ENCODE assay signal across 8 cellular contexts in the genomic region with DNA sequence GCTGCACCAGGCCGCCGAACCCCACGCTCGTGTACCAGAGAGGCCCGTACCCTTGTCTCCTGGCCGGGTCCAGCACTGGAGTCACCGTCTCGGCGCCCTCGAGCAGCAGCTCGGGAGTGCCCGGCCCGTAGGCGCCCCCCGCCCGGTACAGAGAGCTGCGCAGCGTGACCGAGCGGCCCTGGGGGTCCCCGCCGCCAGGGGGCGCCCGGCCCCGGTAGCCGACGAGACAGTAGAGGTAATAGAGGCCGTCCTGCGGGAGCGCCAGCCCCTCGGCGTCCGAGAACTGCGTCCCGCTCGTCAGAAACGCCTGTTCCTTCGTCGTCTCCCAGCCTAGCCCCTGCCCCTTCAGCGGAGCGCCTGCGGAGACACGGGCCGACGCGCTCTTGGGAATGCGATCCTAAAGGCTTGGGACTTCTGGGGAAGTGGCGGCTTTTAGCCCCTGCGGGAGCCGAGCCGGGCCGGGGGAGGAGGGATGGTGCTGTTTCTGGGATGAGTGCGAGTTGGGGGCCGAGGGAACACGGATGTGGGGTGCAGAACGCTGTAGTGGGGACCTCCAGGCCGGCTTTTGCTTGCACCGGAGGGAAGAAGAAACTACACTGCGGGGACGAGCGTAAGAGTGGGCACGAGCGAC. TPM values are rescaled to one million over a fixed set of nuclear protein-coding genes. Genes with fewer than 3 reads are reported as not detected.
A peak's percentile ranks its signal among the peaks of the same experiment; 100 is the strongest.
DNase-seq lines count a peak whose midpoint lies in the region; ATAC-seq and TF ChIP-seq lines count a peak whose summit lies in the region.

No MANE protein-coding gene starts in this region.

- no peaks in the 10 kb centered on the region for H3K27me3 ChIP-seq in MG63
- H3K27me3 ChIP-seq in transverse colon = peaks cover 7% of the 10 kb centered on the region

- H3K9me3 ChIP-seq in MG63 (no peaks in the 10 kb centered on the region), transverse colon (no peaks in the 10 kb centered on the region)

- peaks cover 6 to 33% (median 7%) of the 10 kb centered on the region in 4 donors for H3K4me1 ChIP-seq in transverse colon

- peak overlapping the region; percentile 79 to 91 (median 86) for H3K27ac ChIP-seq in transverse colon

- intact Hi-C loops in cardiac septum (cut with DNase I) = loop anchor here (2.0 to 5.0 kb wide), 2 partner anchors 18 to 34 kb away; a partner anchor contains a TSS
- intact Hi-C loops in transverse colon (cut with DNase I; ENCODE audit: low total_unique reads) = loop anchor here (5.0 kb wide), 1 partner anchor 34 kb away; a partner anchor contains a TSS

- peak; percentile 48 for TF ChIP-seq POLR2A in transverse colon (IDR thresholded peaks at IDR 0.05)

- no peaks in the 10 kb centered on the region for H3K9me3 Mint-ChIP-seq in activated naive CD8-positive, alpha-beta T cell treated with anti-CD3 and anti-CD28 coated beads for 36 hours

- TF ChIP-seq CTCF in transverse colon (IDR thresholded peaks at IDR 0.05) = peak; percentile 92 to 99 (median 97)

- H3K4me3 Mint-ChIP-seq in activated naive CD8-positive, alpha-beta T cell treated with anti-CD3 and anti-CD28 coated beads for 36 hours = peak overlapping the region; percentile 93

- 0% methylated on average over 48 of the region's 63 CpGs; no CpG with 5 or more reads in 1 of the 2 donors for WGBS in transverse colon (ENCODE audit: low coverage in 1 of 2), 2 donors

- H3K27me3 Mint-ChIP-seq in activated naive CD8-positive, alpha-beta T cell treated with anti-CD3 and anti-CD28 coated beads for 36 hours = no peaks in the 10 kb centered on the region

- peak overlapping the region; percentile 71 for H3K4me3 ChIP-seq in MG63
- peak overlapping the region; percentile 52 to 96 (median 75) for H3K4me3 ChIP-seq in transverse colon

- peaks cover 43% of the 10 kb centered on the region for H3K4me1 Mint-ChIP-seq in activated naive CD8-positive, alpha-beta T cell treated with anti-CD3 and anti-CD28 coated beads for 36 hours

- no peak for TF ChIP-seq EP300 in transverse colon (IDR thresholded peaks at IDR 0.05; ENCODE audit: low read depth)

- peak overlapping the region; percentile 92 for H3K27ac Mint-ChIP-seq in activated naive CD8-positive, alpha-beta T cell treated with anti-CD3 and anti-CD28 coated beads for 36 hours

- DNase-seq in DMS53 (lab: John Stamatoyannopoulos, UW) (peak; percentile 85), MG63 (peak; percentile 79), cardiac septum (ENCODE audit: low spot score) (peak; percentile 96), pons (ENCODE audit: low spot score) (peak; percentile 66), transverse colon (peak; percentile 88)
- peak; percentile 92 for DNase-seq in activated naive CD8-positive, alpha-beta T cell treated with anti-CD3 and anti-CD28 coated beads for 36 hours

- H3K36me3 ChIP-seq in MG63 (no peaks in the 10 kb centered on the region), transverse colon (no peaks in the 10 kb centered on the region)

- H3K36me3 Mint-ChIP-seq in activated naive CD8-positive, alpha-beta T cell treated with anti-CD3 and anti-CD28 coated beads for 36 hours = peaks cover 63% of the 10 kb centered on the region

- in situ Hi-C loops in transverse colon (cut with MboI; ENCODE audit: low pct_ligation_motif_present in 1 of 4, low pct_unique_long_range_greater_than_20kb in 1 of 4, low sequenced_read_pairs in 3 of 4) = no loop called here

- ATAC-seq in GM21737 (IDR thresholded peaks at IDR 0.05; ENCODE audit: unreplicated experiment) (peak; percentile 54), SK-N-SH treated with all-trans-retinoic acid at 6 μM for 48 hours (peak; percentile 99)

TF ChIP-seq in SK-N-SH treated with all-trans-retinoic acid at 6 μM for 48 hours, 23 proteins besides CTCF, POLR2A, EP300 and RAD21 (continues in another document):
- TF ChIP-seq ZNF565 (CRISPR knock-in tag; conservative IDR thresholded peaks at IDR 0.05; ENCODE audit: low read depth) (no peak), PPARA (CRISPR knock-in tag; IDR thresholded peaks at IDR 0.05; ENCODE audit: borderline replicate concordance) (no peak), ARNTL (CRISPR knock-in tag; IDR thresholded peaks at IDR 0.05; ENCODE audit: borderline replicate concordance, low read depth) (no peak), RARB (CRISPR knock-in tag; IDR thresholded peaks at IDR 0.05) (no peak), ZC3H10 (CRISPR knock-in tag; IDR thresholded peaks at IDR 0.05) (no peak), ZFP30 (CRISPR knock-in tag; IDR thresholded peaks at IDR 0.05) (no peak), ZNF8 (CRISPR knock-in tag; IDR thresholded peaks at IDR 0.05) (no peak), TCF4 (CRISPR knock-in tag; IDR thresholded peaks at IDR 0.05; ENCODE audit: borderline replicate concordance) (no peak), CSDC2 (CRISPR knock-in tag; IDR thresholded peaks at IDR 0.05) (no peak), OSR1 (CRISPR knock-in tag; IDR thresholded peaks at IDR 0.05) (no peak), SNAI2 (CRISPR knock-in tag; IDR thresholded peaks at IDR 0.05) (no peak), ZNF70 (CRISPR knock-in tag; IDR thresholded peaks at IDR 0.05) (no peak), ZFP3 (CRISPR knock-in tag; IDR thresholded peaks at IDR 0.05) (no peak), BACH2 (CRISPR knock-in tag; IDR thresholded peaks at IDR 0.05; ENCODE audit: borderline replicate concordance) (no peak), ESRRG (CRISPR knock-in tag; IDR thresholded peaks at IDR 0.05) (no peak)
- TF ChIP-seq, protein P1, sequence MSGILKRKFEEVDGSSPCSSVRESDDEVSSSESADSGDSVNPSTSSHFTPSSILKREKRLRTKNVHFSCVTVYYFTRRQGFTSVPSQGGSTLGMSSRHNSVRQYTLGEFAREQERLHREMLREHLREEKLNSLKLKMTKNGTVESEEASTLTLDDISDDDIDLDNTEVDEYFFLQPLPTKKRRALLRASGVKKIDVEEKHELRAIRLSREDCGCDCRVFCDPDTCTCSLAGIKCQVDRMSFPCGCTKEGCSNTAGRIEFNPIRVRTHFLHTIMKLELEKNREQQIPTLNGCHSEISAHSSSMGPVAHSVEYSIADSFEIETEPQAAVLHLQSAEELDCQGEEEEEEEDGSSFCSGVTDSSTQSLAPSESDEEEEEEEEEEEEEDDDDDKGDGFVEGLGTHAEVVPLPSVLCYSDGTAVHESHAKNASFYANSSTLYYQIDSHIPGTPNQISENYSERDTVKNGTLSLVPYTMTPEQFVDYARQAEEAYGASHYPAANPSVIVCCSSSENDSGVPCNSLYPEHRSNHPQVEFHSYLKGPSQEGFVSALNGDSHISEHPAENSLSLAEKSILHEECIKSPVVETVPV (CRISPR knock-in tag; IDR thresholded peaks at IDR 0.05) = no peak
- TF ChIP-seq, protein P2, sequence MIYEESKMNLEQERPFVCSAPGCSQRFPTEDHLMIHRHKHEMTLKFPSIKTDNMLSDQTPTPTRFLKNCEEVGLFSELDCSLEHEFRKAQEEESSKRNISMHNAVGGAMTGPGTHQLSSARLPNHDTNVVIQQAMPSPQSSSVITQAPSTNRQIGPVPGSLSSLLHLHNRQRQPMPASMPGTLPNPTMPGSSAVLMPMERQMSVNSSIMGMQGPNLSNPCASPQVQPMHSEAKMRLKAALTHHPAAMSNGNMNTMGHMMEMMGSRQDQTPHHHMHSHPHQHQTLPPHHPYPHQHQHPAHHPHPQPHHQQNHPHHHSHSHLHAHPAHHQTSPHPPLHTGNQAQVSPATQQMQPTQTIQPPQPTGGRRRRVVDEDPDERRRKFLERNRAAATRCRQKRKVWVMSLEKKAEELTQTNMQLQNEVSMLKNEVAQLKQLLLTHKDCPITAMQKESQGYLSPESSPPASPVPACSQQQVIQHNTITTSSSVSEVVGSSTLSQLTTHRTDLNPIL (CRISPR knock-in tag; IDR thresholded peaks at IDR 0.05; ENCODE audit: low read depth) = no peak

RNA-seq across cellular contexts. Expression of a gene that starts 1.3 kb away (rescaled TPM):
- total RNA-seq in MG63 (2014; rRNA removed; shearing (Covaris generic); ENCODE audit: low replicate concordance) = not detected in 2 replicates
- 100 to 1,000 TPM; 273 TPM for total RNA-seq in activated naive CD8-positive, alpha-beta T cell treated with anti-CD3 and anti-CD28 coated beads for 36 hours
- total RNA-seq in cardiac septum (0.86 TPM), transverse colon (10 to 100 TPM in 1 of 4 donors, 1 to 10 TPM in 1, not detected in 2; 7.6 to 34.8 TPM)

RNA-seq across cellular contexts. Expression of a gene that starts 5.2 kb away (rescaled TPM):
- not detected in 2 replicates for total RNA-seq in MG63 (2014; rRNA removed; shearing (Covaris generic); ENCODE audit: low replicate concordance)
- 10 to 100 TPM; 29.1 TPM for total RNA-seq in activated naive CD8-positive, alpha-beta T cell treated with anti-CD3 and anti-CD28 coated beads for 36 hours
- total RNA-seq in cardiac septum = 5.4 TPM
- total RNA-seq in transverse colon = 1 to 10 TPM in 3 of 4 donors, not detected in 1; 1.1 to 7.6 (median 1.9) TPM

RNA-seq across cellular contexts. Expression of a gene that starts 5.6 kb away (rescaled TPM):
- not detected in 2 replicates for total RNA-seq in MG63 (2014; rRNA removed; shearing (Covaris generic); ENCODE audit: low replicate concordance)
- 100 to 1,000 TPM; 114 to 115 TPM for total RNA-seq in activated naive CD8-positive, alpha-beta T cell treated with anti-CD3 and anti-CD28 coated beads for 36 hours
- total RNA-seq in cardiac septum (0.38 TPM), transverse colon (1 to 10 TPM in 1 of 4 donors, under 1 TPM in 1, not detected in 2; 0.41 to 1.1 TPM)

RNA-seq across cellular contexts. Expression of a gene that starts 8.8 kb away (rescaled TPM):
- not detected in 2 replicates for total RNA-seq in MG63 (2014; rRNA removed; shearing (Covaris generic); ENCODE audit: low replicate concordance)
- 100 to 1,000 TPM; 328 to 335 TPM for total RNA-seq in activated naive CD8-positive, alpha-beta T cell treated with anti-CD3 and anti-CD28 coated beads for 36 hours
- not detected for total RNA-seq in cardiac septum
- not detected for total RNA-seq in transverse colon

RNA-seq across cellular contexts. Expression of a gene that starts 11.9 kb away (rescaled TPM):
- total RNA-seq in MG63 (2014; rRNA removed; shearing (Covaris generic); ENCODE audit: low replicate concordance) = not detected in 2 replicates
- total RNA-seq in activated naive CD8-positive, alpha-beta T cell treated with anti-CD3 and anti-CD28 coated beads for 36 hours = 10 to 100 TPM; 28.7 to 31.2 TPM
- total RNA-seq in cardiac septum = not detected
- total RNA-seq in transverse colon = not detected

Comparison
In these comparisons a context has a peak if more than half of its experiments do, and no peak if none do; other contexts are left out.
1. Peak in every context shown above with its lines: DNase-seq, ATAC-seq, H3K4me3 ChIP-seq and H3K27ac ChIP-seq.
2. RNA of a gene that starts 1.3 kb away (total RNA-seq): 273 TPM in activated naive CD8-positive, alpha-beta T cell treated with anti-CD3 and anti-CD28 coated beads for 36 hours; 7.6 to 34.8 TPM in transverse colon, 0.86 TPM in cardiac septum (single experiment) and not detected in MG63; every median in the first group is over 4 times any median in the second.
3. RNA of a gene that starts 5.6 kb away (total RNA-seq): 114 to 115 TPM in activated naive CD8-positive, alpha-beta T cell treated with anti-CD3 and anti-CD28 coated beads for 36 hours; 0.41 to 1.1 TPM in transverse colon, 0.38 TPM in cardiac septum (single experiment) and not detected in MG63; every median in the first group is over 10 times any median in the second.